In genomic region chr3:59567656-59568055, GRCh38 we compare ENCODE assay signal across 18 cellular contexts.
DNase-seq lines count a peak whose midpoint lies in the region; ATAC-seq, FAIRE-seq and TF ChIP-seq lines count a peak whose summit lies in the region.
"Had no signal": no experiment of that assay in that cellular context is flagged by ENCODE, and none has a peak within 500 bp of the region (broad histone marks: within the 10 kb centered on the region; RNA-seq: fewer than 3 reads in every experiment).

No MANE protein-coding gene starts in this region.

- dilution Hi-C loops in mammary epithelial cell (cut with HindIII; ENCODE audit: low sequenced_read_pairs): no loop called here

- H3K4me3 Mint-ChIP-seq in MCF 10A (ENCODE audit: unreplicated experiment): no peak overlapping the region
- H3K4me3 Mint-ChIP-seq: H9 had no signal

- H3K9me3 Mint-ChIP-seq in MCF 10A (ENCODE audit: unreplicated experiment): no peaks in the 10 kb centered on the region
- H3K9me3 Mint-ChIP-seq: CD4-positive, alpha-beta memory T cell; H9 had no signal

- DNase-seq in MCF 10A (ENCODE audit: unreplicated experiment) (no peak), breast epithelium (ENCODE audit: low spot score in 2 of 2) (no peak), mammary epithelial cell (no peak), fibroblast of peridontal ligament (ENCODE audit: extremely low read depth) (peak; percentile 13), kidney (no peak)
- DNase-seq in activated naive CD4-positive, alpha-beta T cell treated with anti-CD3 and anti-CD28 coated beads, Interleukin-2, amount 50 U/mL, for 16 hours: no peak
- DNase-seq: 8988T; BE2C; CD4-positive, alpha-beta memory T cell; DMS79; EL; GOT3; H9 had no signal

- in situ Hi-C loops in mammary epithelial cell (cut with MboI; ENCODE audit: low sequenced_read_pairs in 2 of 2): no loop called here

- H3K36me3 ChIP-seq in breast epithelium (no peaks in the 10 kb centered on the region), mammary epithelial cell (ENCODE audit: insufficient read depth, low read length) (no peaks in the 10 kb centered on the region), kidney (ENCODE audit: control insufficient read depth in 1 of 2, insufficient read depth in 2 of 2, low read length in 2 of 2) (no peaks in the 10 kb centered on the region)
- H3K36me3 ChIP-seq: BE2C had no signal

- no peaks in the 10 kb centered on the region for H3K9me3 ChIP-seq in breast epithelium
- H3K9me3 ChIP-seq in mammary epithelial cell (replicated peaks; ENCODE audit: insufficient read depth, low read length): peaks cover 3% of the 10 kb centered on the region
- no peaks in the 10 kb centered on the region for H3K9me3 ChIP-seq in kidney (ENCODE audit: control insufficient read depth in 1 of 2, low read length in 2 of 2)
- H3K9me3 ChIP-seq: BE2C had no signal

- no peak for TF ChIP-seq POLR2A in breast epithelium (IDR thresholded peaks at IDR 0.05)

- H3K27me3 ChIP-seq in breast epithelium: no peaks in the 10 kb centered on the region
- no peaks in the 10 kb centered on the region for H3K27me3 ChIP-seq in mammary epithelial cell (ENCODE audit: insufficient read depth, low read length)
- H3K27me3 ChIP-seq: BE2C had no signal

- H2AFZ ChIP-seq in mammary epithelial cell (ENCODE audit: low read depth, low read length): peak overlapping the region; percentile 70

- H3K36me3 Mint-ChIP-seq in MCF 10A (ENCODE audit: insufficient read depth, unreplicated experiment): no peaks in the 10 kb centered on the region
- H3K36me3 Mint-ChIP-seq: CD4-positive, alpha-beta memory T cell had no signal

- no peaks in the 10 kb centered on the region for H4K20me1 ChIP-seq in mammary epithelial cell (ENCODE audit: insufficient read depth, low read length)

- CTCF ChIA-PET in MCF 10A (lab: Yijun Ruan, JAX): interaction anchor here (0.6 to 1.3 kb wide), 6 partner anchors 10 to 571 kb away, joined by 3 to 5 read pairs (median 4); no protein-coding TSS in a partner anchor
- CTCF ChIA-PET in mammary epithelial cell (lab: Charles Lee; ENCODE audit: low non-redundant PET): interaction anchor here (0.6 kb wide), 1 partner anchor 424 kb away, joined by 4 read pairs; no protein-coding TSS in a partner anchor

- H3K4me1 ChIP-seq in breast epithelium (no peaks in the 10 kb centered on the region), mammary epithelial cell (ENCODE audit: insufficient read depth, low read length) (peaks cover 54% of the 10 kb centered on the region), kidney (ENCODE audit: control insufficient read depth in 1 of 2, insufficient read depth in 1 of 2, low read depth in 1 of 2, low read length in 2 of 2) (peaks cover 0 to 5% of the 10 kb centered on the region in 2 donors)

- intact Hi-C loops in MCF 10A (cut with micrococcal nuclease) (no loop called here), breast epithelium (cut with DNase I; ENCODE audit: low total_unique reads) (no loop called here), mammary epithelial cell (cut with micrococcal nuclease) (loop anchor here (2.0 kb wide), 1 partner anchor 573 kb away; no protein-coding TSS in a partner anchor), kidney (cut with DNase I) (no loop called here)

- no peak overlapping the region for H3K4me3 ChIP-seq in breast epithelium
- no peak overlapping the region for H3K4me3 ChIP-seq in mammary epithelial cell (replicated peaks in 1 of 3; ENCODE audit: insufficient read depth in 1 of 3, low read depth in 2 of 3, low read length in 3 of 3)
- H3K4me3 ChIP-seq in kidney (ENCODE audit: low read length in 2 of 2): no peak overlapping the region

- no peaks in the 10 kb centered on the region for H3K27me3 Mint-ChIP-seq in MCF 10A (ENCODE audit: insufficient read depth, unreplicated experiment)

- FAIRE-seq in kidney (lab: Jason Lieb, UNC): no peak
- FAIRE-seq: GM12892, HepG2, HTR-8/SVneo had no signal

- no peak for TF ChIP-seq CTCF in MCF 10A (IDR thresholded peaks at IDR 0.05; ENCODE audit: unreplicated experiment)
- no peak for TF ChIP-seq CTCF in breast epithelium (IDR thresholded peaks at IDR 0.05)
- no peak for TF ChIP-seq CTCF in mammary epithelial cell (conservative IDR thresholded peaks at IDR 0.05 in 1 of 2, IDR thresholded peaks at IDR 0.05 in 1 of 2; ENCODE audit: extremely low read depth in 1 of 2, insufficient read depth in 1 of 2, low read depth in 1 of 2, low read length in 2 of 2)
- TF ChIP-seq CTCF in kidney (IDR thresholded peaks at IDR 0.05; ENCODE audit: borderline replicate concordance, extremely low read depth, insufficient read depth): no peak

- peak overlapping the region; percentile 43 for H3K4me2 ChIP-seq in mammary epithelial cell (ENCODE audit: insufficient read depth, low read depth, low read length)

- peak overlapping the region in 1 of 2 donors; percentile 68 for H3K27ac ChIP-seq in breast epithelium
- H3K27ac ChIP-seq in mammary epithelial cell (ENCODE audit: insufficient read depth, low read depth, low read length): no peak overlapping the region
- H3K27ac ChIP-seq in kidney (ENCODE audit: low read depth in 2 of 2, low read length in 2 of 2): no peak overlapping the region
- H3K27ac ChIP-seq: C4-2B had no signal

- peaks cover 40% of the 10 kb centered on the region for H3K4me1 Mint-ChIP-seq in MCF 10A (ENCODE audit: insufficient read depth, unreplicated experiment)
- H3K4me1 Mint-ChIP-seq: H9 had no signal

- no peak for ATAC-seq in HG02884 (IDR thresholded peaks at IDR 0.05; ENCODE audit: unreplicated experiment)
- ATAC-seq: HepG2 had no signal

- POLR2A ChIA-PET in MCF 10A (lab: Yijun Ruan, JAX): interaction anchor here (0.9 to 1.5 kb wide), 5 partner anchors 8 to 251 kb away, joined by 3 to 8 read pairs (median 4); no protein-coding TSS in a partner anchor

- no peak overlapping the region for H3K9ac ChIP-seq in mammary epithelial cell (ENCODE audit: insufficient read depth, low read length)
- H3K9ac ChIP-seq in kidney (ENCODE audit: low read length in 2 of 2): no peak overlapping the region

- WGBS in mammary epithelial cell (ENCODE audit: low coverage, missing lambda C conversion rate): 75% methylated on average over 2 of the region's 2 CpGs

- peak overlapping the region; percentile 64 for H3K27ac Mint-ChIP-seq in MCF 10A (ENCODE audit: low read depth, unreplicated experiment)
- H3K27ac Mint-ChIP-seq: H9 had no signal

- BruUV-seq in MCF 10A (replicated peaks; lab: Mats Ljungman, UMichigan): no TSS peak
- no TSS peak for BruUV-seq in mammary epithelial cell (replicated peaks; lab: Mats Ljungman, UMichigan)

- H3K79me2 ChIP-seq in mammary epithelial cell (ENCODE audit: insufficient read depth, low read length): no peaks in the 10 kb centered on the region
